ENCODE assay signal across 1 cellular context in genomic region chr7:106814887-106815286, GRCh38.
TF ChIP-seq lines count a peak whose summit lies in the region.

No MANE protein-coding gene starts in this region.

TF ChIP-seq in K562, 482 proteins besides CTCF, POLR2A, EP300 and RAD21 (continued from another document and continues in another):
- TF ChIP-seq, protein P1, sequence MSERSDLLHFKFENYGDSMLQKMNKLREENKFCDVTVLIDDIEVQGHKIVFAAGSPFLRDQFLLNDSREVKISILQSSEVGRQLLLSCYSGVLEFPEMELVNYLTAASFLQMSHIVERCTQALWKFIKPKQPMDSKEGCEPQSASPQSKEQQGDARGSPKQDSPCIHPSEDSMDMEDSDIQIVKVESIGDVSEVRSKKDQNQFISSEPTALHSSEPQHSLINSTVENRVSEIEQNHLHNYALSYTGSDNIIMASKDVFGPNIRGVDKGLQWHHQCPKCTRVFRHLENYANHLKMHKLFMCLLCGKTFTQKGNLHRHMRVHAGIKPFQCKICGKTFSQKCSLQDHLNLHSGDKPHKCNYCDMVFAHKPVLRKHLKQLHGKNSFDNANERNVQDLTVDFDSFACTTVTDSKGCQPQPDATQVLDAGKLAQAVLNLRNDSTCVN (CRISPR knock-in tag; IDR thresholded peaks at IDR 0.05): no peak
- TF ChIP-seq CSDE1 (IDR thresholded peaks at IDR 0.05) (no peak), HNRNPUL1 (IDR thresholded peaks at IDR 0.05; ENCODE audit: low read length) (no peak), SMAD1 (IDR thresholded peaks at IDR 0.05; ENCODE audit: low read depth, low read length, partially characterized antibody) (no peak), SMARCE1 (IDR thresholded peaks at IDR 0.05) (no peak), ZNF583 (CRISPR knock-in tag; IDR thresholded peaks at IDR 0.05) (peak; percentile 91), THRAP3 (IDR thresholded peaks at IDR 0.05; ENCODE audit: borderline replicate concordance) (no peak), CBFA2T3 (IDR thresholded peaks at IDR 0.05) (0 out of 2 replicates have a peak, but pooled peaks have one; percentile 5), E4F1 (CRISPR knock-in tag; IDR thresholded peaks at IDR 0.05; ENCODE audit: borderline replicate concordance) (no peak), ELF4 (CRISPR knock-in tag; IDR thresholded peaks at IDR 0.05) (peak; percentile 86), NFIX (CRISPR knock-in tag; IDR thresholded peaks at IDR 0.05; ENCODE audit: low read depth) (no peak), BRD9 (IDR thresholded peaks at IDR 0.05; ENCODE audit: low read depth, partially characterized antibody) (no peak), ZNF398 (CRISPR knock-in tag; IDR thresholded peaks at IDR 0.05) (no peak), SNRNP70 (optimal IDR thresholded peaks at IDR 0.05; ENCODE audit: low read depth, low read length) (no peak), NFATC3 (IDR thresholded peaks at IDR 0.05) (no peak), ASH1L (IDR thresholded peaks at IDR 0.05; ENCODE audit: borderline replicate concordance, low read depth, partially characterized antibody) (no peak), TEAD4 (IDR thresholded peaks at IDR 0.05; ENCODE audit: low read length) (no peak), TEAD4 (CRISPR knock-in tag; IDR thresholded peaks at IDR 0.05; ENCODE audit: borderline replicate concordance) (no peak), ZNF134 (CRISPR knock-in tag; conservative IDR thresholded peaks at IDR 0.05) (0 out of 2 replicates have a peak, but pooled peaks have one; percentile 33), MTA3 (IDR thresholded peaks at IDR 0.05; ENCODE audit: borderline replicate concordance) (no peak), ZBTB11 (CRISPR knock-in tag; IDR thresholded peaks at IDR 0.05) (no peak), HSF4 (CRISPR knock-in tag; IDR thresholded peaks at IDR 0.05; ENCODE audit: borderline replicate concordance) (peak; percentile 57; the same call in 1 of the 2 replicates), SIX5 (IDR thresholded peaks at IDR 0.05; ENCODE audit: borderline replicate concordance in 1 of 2, insufficient read depth in 1 of 2, low read depth in 1 of 2, low read length in 2 of 2) (no peak), FOXJ3 (CRISPR knock-in tag; IDR thresholded peaks at IDR 0.05) (no peak), TAL1 (IDR thresholded peaks at IDR 0.05) (no peak), ARID1B (IDR thresholded peaks at IDR 0.05) (peak; percentile 27; the same call in 1 of the 2 replicates), CXXC5 (CRISPR knock-in tag; IDR thresholded peaks at IDR 0.05) (peak; percentile 63), ZFPM2 (CRISPR knock-in tag; IDR thresholded peaks at IDR 0.05) (no peak), ZNF75A (CRISPR knock-in tag; IDR thresholded peaks at IDR 0.05) (peak; percentile 79), MEF2D (tag; conservative IDR thresholded peaks at IDR 0.05; ENCODE audit: low read depth) (no peak), EZH2 (IDR thresholded peaks at IDR 0.05; ENCODE audit: borderline replicate concordance, low read depth, low read length) (no peak), MCM3 (IDR thresholded peaks at IDR 0.05) (no peak), GTF2E2 (tag; IDR thresholded peaks at IDR 0.05) (no peak), TAF7 (tag; IDR thresholded peaks at IDR 0.05) (no peak), ETV6 (IDR thresholded peaks at IDR 0.05; ENCODE audit: borderline replicate concordance in 1 of 2, low read depth in 2 of 2, low read length in 1 of 2) (no peak), ETV6 (CRISPR knock-in tag; IDR thresholded peaks at IDR 0.05; ENCODE audit: borderline replicate concordance) (no peak), HMG20A (CRISPR knock-in tag; conservative IDR thresholded peaks at IDR 0.05) (no peak; the same call in 1 of the 2 replicates), SETDB1 (IDR thresholded peaks at IDR 0.05; ENCODE audit: low read length) (no peak), NCOA4 (IDR thresholded peaks at IDR 0.05; ENCODE audit: partially characterized antibody) (no peak), SUPT5H (IDR thresholded peaks at IDR 0.05) (no peak), KLF6 (CRISPR knock-in tag; IDR thresholded peaks at IDR 0.05; ENCODE audit: borderline replicate concordance) (peak; percentile 71; the same call in 1 of the 2 replicates), MCM5 (IDR thresholded peaks at IDR 0.05; ENCODE audit: low read depth) (no peak), ZNF431 (CRISPR knock-in tag; IDR thresholded peaks at IDR 0.05) (no peak), ZNF224 (CRISPR knock-in tag; IDR thresholded peaks at IDR 0.05) (no peak), ZNF280A (IDR thresholded peaks at IDR 0.05; ENCODE audit: low read depth, partially characterized antibody) (no peak), COPS2 (conservative IDR thresholded peaks at IDR 0.05) (no peak), ZBED1 (IDR thresholded peaks at IDR 0.05) (no peak)
- TF ChIP-seq, protein P2, sequence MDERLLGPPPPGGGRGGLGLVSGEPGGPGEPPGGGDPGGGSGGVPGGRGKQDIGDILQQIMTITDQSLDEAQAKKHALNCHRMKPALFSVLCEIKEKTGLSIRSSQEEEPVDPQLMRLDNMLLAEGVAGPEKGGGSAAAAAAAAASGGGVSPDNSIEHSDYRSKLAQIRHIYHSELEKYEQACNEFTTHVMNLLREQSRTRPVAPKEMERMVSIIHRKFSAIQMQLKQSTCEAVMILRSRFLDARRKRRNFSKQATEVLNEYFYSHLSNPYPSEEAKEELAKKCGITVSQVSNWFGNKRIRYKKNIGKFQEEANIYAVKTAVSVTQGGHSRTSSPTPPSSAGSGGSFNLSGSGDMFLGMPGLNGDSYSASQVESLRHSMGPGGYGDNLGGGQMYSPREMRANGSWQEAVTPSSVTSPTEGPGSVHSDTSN (CRISPR knock-in tag; IDR thresholded peaks at IDR 0.05; ENCODE audit: low read depth): no peak
- TF ChIP-seq, protein P2 (tag; conservative IDR thresholded peaks at IDR 0.05; ENCODE audit: low read depth): no peak
- TF ChIP-seq, protein P3, sequence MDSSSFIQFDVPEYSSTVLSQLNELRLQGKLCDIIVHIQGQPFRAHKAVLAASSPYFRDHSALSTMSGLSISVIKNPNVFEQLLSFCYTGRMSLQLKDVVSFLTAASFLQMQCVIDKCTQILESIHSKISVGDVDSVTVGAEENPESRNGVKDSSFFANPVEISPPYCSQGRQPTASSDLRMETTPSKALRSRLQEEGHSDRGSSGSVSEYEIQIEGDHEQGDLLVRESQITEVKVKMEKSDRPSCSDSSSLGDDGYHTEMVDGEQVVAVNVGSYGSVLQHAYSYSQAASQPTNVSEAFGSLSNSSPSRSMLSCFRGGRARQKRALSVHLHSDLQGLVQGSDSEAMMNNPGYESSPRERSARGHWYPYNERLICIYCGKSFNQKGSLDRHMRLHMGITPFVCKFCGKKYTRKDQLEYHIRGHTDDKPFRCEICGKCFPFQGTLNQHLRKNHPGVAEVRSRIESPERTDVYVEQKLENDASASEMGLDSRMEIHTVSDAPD (CRISPR knock-in tag; IDR thresholded peaks at IDR 0.05): no peak
- TF ChIP-seq, protein P4, sequence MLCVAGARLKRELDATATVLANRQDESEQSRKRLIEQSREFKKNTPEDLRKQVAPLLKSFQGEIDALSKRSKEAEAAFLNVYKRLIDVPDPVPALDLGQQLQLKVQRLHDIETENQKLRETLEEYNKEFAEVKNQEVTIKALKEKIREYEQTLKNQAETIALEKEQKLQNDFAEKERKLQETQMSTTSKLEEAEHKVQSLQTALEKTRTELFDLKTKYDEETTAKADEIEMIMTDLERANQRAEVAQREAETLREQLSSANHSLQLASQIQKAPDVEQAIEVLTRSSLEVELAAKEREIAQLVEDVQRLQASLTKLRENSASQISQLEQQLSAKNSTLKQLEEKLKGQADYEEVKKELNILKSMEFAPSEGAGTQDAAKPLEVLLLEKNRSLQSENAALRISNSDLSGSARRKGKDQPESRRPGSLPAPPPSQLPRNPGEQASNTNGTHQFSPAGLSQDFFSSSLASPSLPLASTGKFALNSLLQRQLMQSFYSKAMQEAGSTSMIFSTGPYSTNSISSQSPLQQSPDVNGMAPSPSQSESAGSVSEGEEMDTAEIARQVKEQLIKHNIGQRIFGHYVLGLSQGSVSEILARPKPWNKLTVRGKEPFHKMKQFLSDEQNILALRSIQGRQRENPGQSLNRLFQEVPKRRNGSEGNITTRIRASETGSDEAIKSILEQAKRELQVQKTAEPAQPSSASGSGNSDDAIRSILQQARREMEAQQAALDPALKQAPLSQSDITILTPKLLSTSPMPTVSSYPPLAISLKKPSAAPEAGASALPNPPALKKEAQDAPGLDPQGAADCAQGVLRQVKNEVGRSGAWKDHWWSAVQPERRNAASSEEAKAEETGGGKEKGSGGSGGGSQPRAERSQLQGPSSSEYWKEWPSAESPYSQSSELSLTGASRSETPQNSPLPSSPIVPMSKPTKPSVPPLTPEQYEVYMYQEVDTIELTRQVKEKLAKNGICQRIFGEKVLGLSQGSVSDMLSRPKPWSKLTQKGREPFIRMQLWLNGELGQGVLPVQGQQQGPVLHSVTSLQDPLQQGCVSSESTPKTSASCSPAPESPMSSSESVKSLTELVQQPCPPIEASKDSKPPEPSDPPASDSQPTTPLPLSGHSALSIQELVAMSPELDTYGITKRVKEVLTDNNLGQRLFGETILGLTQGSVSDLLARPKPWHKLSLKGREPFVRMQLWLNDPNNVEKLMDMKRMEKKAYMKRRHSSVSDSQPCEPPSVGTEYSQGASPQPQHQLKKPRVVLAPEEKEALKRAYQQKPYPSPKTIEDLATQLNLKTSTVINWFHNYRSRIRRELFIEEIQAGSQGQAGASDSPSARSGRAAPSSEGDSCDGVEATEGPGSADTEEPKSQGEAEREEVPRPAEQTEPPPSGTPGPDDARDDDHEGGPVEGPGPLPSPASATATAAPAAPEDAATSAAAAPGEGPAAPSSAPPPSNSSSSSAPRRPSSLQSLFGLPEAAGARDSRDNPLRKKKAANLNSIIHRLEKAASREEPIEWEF (CRISPR knock-in tag; IDR thresholded peaks at IDR 0.05): no peak
